23 cellular contexts compared by ENCODE assay signal in genomic region chr9:106866243-106866642, GRCh38. TPM values are rescaled to one million over a fixed set of nuclear protein-coding genes. Genes with fewer than 3 reads are reported as not detected.
A peak's percentile ranks its signal among the peaks of the same experiment; 100 is the strongest.
DNase-seq lines count a peak whose midpoint lies in the region; ATAC-seq and TF ChIP-seq lines count a peak whose summit lies in the region.
"Had no signal": no experiment of that assay in that cellular context is flagged by ENCODE, and none has a peak within 500 bp of the region (broad histone marks: within the 10 kb centered on the region; RNA-seq: fewer than 3 reads in every experiment).

No MANE protein-coding gene starts in this region.

- WGBS in endodermal cell (ENCODE audit: insufficient coverage in 1 of 2, insufficient read length in 1 of 2), 2 experiments: 100% methylated on average over 1 of the region's 1 CpG; no CpG with 5 or more reads in 1 of the 2 experiments

- H3K27me3 Mint-ChIP-seq in endodermal cell (ENCODE audit: insufficient read depth): no peaks in the 10 kb centered on the region
- H3K27me3 Mint-ChIP-seq in neural crest cell (ENCODE audit: low read depth): peaks cover 6% of the 10 kb centered on the region
- H3K27me3 Mint-ChIP-seq in natural killer cell treated with Interleukin-12 subunit alpha and Interleukin-12 subunit beta and Interleukin-15 and Interleukin-18, amount 100 ng/mL, for 72 hours: peaks cover 39 to 55% of the 10 kb centered on the region in 2 donors

- H3K4me1 ChIP-seq in endodermal cell (ENCODE audit: control insufficient read depth, insufficient read depth, low read length): peaks cover 27% of the 10 kb centered on the region

- in situ Hi-C loops in GM13976 (cut with MboI; ENCODE audit: low sequenced_read_pairs, unreplicated experiment): no loop called here

- no peak for ATAC-seq in GM21526 (IDR thresholded peaks at IDR 0.05; ENCODE audit: low FRiP score, unreplicated experiment)
- ATAC-seq in natural killer cell treated with Interleukin-12 subunit alpha and Interleukin-12 subunit beta and Interleukin-15 and Interleukin-18, amount 100 ng/mL, for 72 hours: no peak
- ATAC-seq: naive thymus-derived CD4-positive, alpha-beta T cell; right lobe of liver had no signal

- H3K4me3 Mint-ChIP-seq in endodermal cell: no peak overlapping the region
- peak overlapping the region; percentile 93 for H3K4me3 Mint-ChIP-seq in neural crest cell
- H3K4me3 Mint-ChIP-seq in natural killer cell treated with Interleukin-12 subunit alpha and Interleukin-12 subunit beta and Interleukin-15 and Interleukin-18, amount 100 ng/mL, for 72 hours: no peak overlapping the region
- H3K4me3 Mint-ChIP-seq: activated CD4-positive, alpha-beta T cell treated with anti-CD3 and anti-CD28 coated beads, Interleukin-2, amount 10 ng/mL, durations not matched to agents 7 days and 5 days; activated T-helper 1 cell treated with anti-CD3 and anti-CD28 coated beads, Interleukin-12 subunit alpha, Interleukin-12 subunit beta, Interleukin-2, Interleukin-4 antibody, amounts not matched to agents 30 ng/mL and 10 ng/mL and 1 ng/mL, durations not matched to agents 14 hours and 24 hours and 36 hours had no signal

- H3K27ac ChIP-seq in endodermal cell (ENCODE audit: low read depth, low read length): no peak overlapping the region
- H3K27ac ChIP-seq: right lobe of liver, SJSA1, thoracic aorta had no signal

- no peaks in the 10 kb centered on the region for H3K9me3 ChIP-seq in endodermal cell (ENCODE audit: control insufficient read depth, low read length)
- H3K9me3 ChIP-seq: right lobe of liver, SJSA1, thoracic aorta had no signal

- H3K36me3 ChIP-seq in endodermal cell (ENCODE audit: control insufficient read depth, insufficient read depth, low read length): no peaks in the 10 kb centered on the region
- H3K36me3 ChIP-seq: right lobe of liver, thoracic aorta had no signal

- no peak overlapping the region for H3K27ac Mint-ChIP-seq in endodermal cell
- no peak overlapping the region for H3K27ac Mint-ChIP-seq in neural crest cell (ENCODE audit: unreplicated experiment)
- H3K27ac Mint-ChIP-seq in natural killer cell treated with Interleukin-12 subunit alpha and Interleukin-12 subunit beta and Interleukin-15 and Interleukin-18, amount 100 ng/mL, for 72 hours: no peak overlapping the region
- H3K27ac Mint-ChIP-seq: activated CD4-positive, alpha-beta T cell treated with anti-CD3 and anti-CD28 coated beads, Interleukin-2, amount 10 ng/mL, durations not matched to agents 7 days and 5 days; activated T-helper 1 cell treated with anti-CD3 and anti-CD28 coated beads, Interleukin-12 subunit alpha, Interleukin-12 subunit beta, Interleukin-2, Interleukin-4 antibody, amounts not matched to agents 30 ng/mL and 10 ng/mL and 1 ng/mL, durations not matched to agents 14 hours and 24 hours and 36 hours; naive thymus-derived CD4-positive, alpha-beta T cell had no signal

- no peak for TF ChIP-seq CTCF in GM13976 (IDR thresholded peaks at IDR 0.05; ENCODE audit: borderline replicate concordance, control extremely low read depth, extremely low read depth, insufficient read depth, missing control alignments)
- TF ChIP-seq CTCF in endodermal cell (conservative IDR thresholded peaks at IDR 0.05): no peak
- no peak for TF ChIP-seq CTCF in neural crest cell (conservative IDR thresholded peaks at IDR 0.05)

- H3K9me3 Mint-ChIP-seq in endodermal cell (no peaks in the 10 kb centered on the region), neural crest cell (no peaks in the 10 kb centered on the region)
- no peaks in the 10 kb centered on the region for H3K9me3 Mint-ChIP-seq in natural killer cell treated with Interleukin-12 subunit alpha and Interleukin-12 subunit beta and Interleukin-15 and Interleukin-18, amount 100 ng/mL, for 72 hours
- H3K9me3 Mint-ChIP-seq: activated CD4-positive, alpha-beta T cell treated with anti-CD3 and anti-CD28 coated beads, Interleukin-2, amount 10 ng/mL, durations not matched to agents 7 days and 5 days had no signal

- peaks cover 5% of the 10 kb centered on the region for H3K36me3 Mint-ChIP-seq in endodermal cell (ENCODE audit: low read depth)
- peaks cover 30% of the 10 kb centered on the region for H3K36me3 Mint-ChIP-seq in neural crest cell (ENCODE audit: low read depth)
- peaks cover 15% of the 10 kb centered on the region for H3K36me3 Mint-ChIP-seq in natural killer cell treated with Interleukin-12 subunit alpha and Interleukin-12 subunit beta and Interleukin-15 and Interleukin-18, amount 100 ng/mL, for 72 hours

- DNase-seq in GM13976 (ENCODE audit: low spot score) (peak; percentile 9), NCI-H69 (lab: John Stamatoyannopoulos, UW) (peak; percentile 55), endodermal cell (no peak), neural crest cell (ENCODE audit: low read depth, low spot score) (no peak), kidney tubule cell (ENCODE audit: low spot score) (no peak), GF-D8 (lab: John Stamatoyannopoulos, UW) (no peak)
- DNase-seq in natural killer cell treated with Interleukin-12 subunit alpha and Interleukin-12 subunit beta and Interleukin-15 and Interleukin-18, amount 100 ng/mL, for 72 hours (ENCODE audit: low spot score): no peak
- DNase-seq: ACHN; activated CD4-positive, alpha-beta T cell treated with anti-CD3 and anti-CD28 coated beads, Interleukin-2, amount 10 ng/mL, durations not matched to agents 7 days and 5 days; activated naive CD4-positive, alpha-beta T cell treated with anti-CD3 and anti-CD28 coated beads, Interleukin-2, amount 50 U/mL, for 16 hours; amygdala; DND-41; Kasumi-1; naive thymus-derived CD4-positive, alpha-beta T cell; NCI-H1694 treated with DMSO at 0.1 percent for 48 hours; NCI-H524 treated with DMSO at 0.1 percent for 48 hours; right lobe of liver; stimulated activated naive CD4-positive, alpha-beta T cell treated with Interleukin-2 at 50 U/mL for 16 hours; T-helper 1 cell had no signal

- H3K4me1 Mint-ChIP-seq in endodermal cell: peaks cover 58% of the 10 kb centered on the region
- H3K4me1 Mint-ChIP-seq in neural crest cell: peaks cover 70% of the 10 kb centered on the region
- H3K4me1 Mint-ChIP-seq in natural killer cell treated with Interleukin-12 subunit alpha and Interleukin-12 subunit beta and Interleukin-15 and Interleukin-18, amount 100 ng/mL, for 72 hours (ENCODE audit: low read depth in 2 of 2): peaks cover 21 to 33% of the 10 kb centered on the region in 2 donors

- no peaks in the 10 kb centered on the region for H3K27me3 ChIP-seq in endodermal cell (ENCODE audit: control insufficient read depth, insufficient read depth, low read length, poor library complexity, severe bottlenecking)
- H3K27me3 ChIP-seq: SJSA1 had no signal

- H3K4me3 ChIP-seq in endodermal cell (ENCODE audit: low read length): peak overlapping the region; percentile 97
- H3K4me3 ChIP-seq: right lobe of liver, SJSA1, thoracic aorta had no signal

- no peak overlapping the region for H3K9ac ChIP-seq in endodermal cell (ENCODE audit: extremely low read depth, low read length, poor library complexity, severe bottlenecking)

RNA-seq across cellular contexts. Expression of gene ZNF462, which starts 3.3 kb away (rescaled TPM):
- total RNA-seq in endodermal cell (10 to 100 TPM; 68.2 to 88.4 TPM), neural crest cell (195 and 199 TPM in 2 replicates)
- 37.8 TPM for polyA plus RNA-seq in endodermal cell (2013, experiment 1 of 2)
- 41.0 TPM for polyA plus RNA-seq in endodermal cell (2013, experiment 2 of 2)
- total RNA-seq in natural killer cell treated with Interleukin-12 subunit alpha and Interleukin-12 subunit beta and Interleukin-15 and Interleukin-18, amount 100 ng/mL, for 72 hours: under 1 TPM in 1 of 2 donors, not detected in 1; 0.31 TPM

Comparison
In these comparisons a context has a peak if more than half of its experiments do, and no peak if none do; other contexts are left out.
1. DNase-seq: peak in GM13976 (single experiment) and NCI-H69 (single experiment); none in endodermal cell (single experiment), neural crest cell (single experiment), kidney tubule cell (single experiment), GF-D8 (single experiment) and natural killer cell treated with Interleukin-12 subunit alpha and Interleukin-12 subunit beta and Interleukin-15 and Interleukin-18, amount 100 ng/mL, for 72 hours (single experiment).
2. RNA of gene ZNF462, which starts 3.3 kb away (total RNA-seq): 195 to 199 TPM in neural crest cell and 68.2 to 88.4 TPM in endodermal cell; 0.31 TPM in natural killer cell treated with Interleukin-12 subunit alpha and Interleukin-12 subunit beta and Interleukin-15 and Interleukin-18, amount 100 ng/mL, for 72 hours; every median in the first group is over 10 times any median in the second.